Comparison of ENCODE assay signal across 8 cellular contexts in the genomic region with DNA sequence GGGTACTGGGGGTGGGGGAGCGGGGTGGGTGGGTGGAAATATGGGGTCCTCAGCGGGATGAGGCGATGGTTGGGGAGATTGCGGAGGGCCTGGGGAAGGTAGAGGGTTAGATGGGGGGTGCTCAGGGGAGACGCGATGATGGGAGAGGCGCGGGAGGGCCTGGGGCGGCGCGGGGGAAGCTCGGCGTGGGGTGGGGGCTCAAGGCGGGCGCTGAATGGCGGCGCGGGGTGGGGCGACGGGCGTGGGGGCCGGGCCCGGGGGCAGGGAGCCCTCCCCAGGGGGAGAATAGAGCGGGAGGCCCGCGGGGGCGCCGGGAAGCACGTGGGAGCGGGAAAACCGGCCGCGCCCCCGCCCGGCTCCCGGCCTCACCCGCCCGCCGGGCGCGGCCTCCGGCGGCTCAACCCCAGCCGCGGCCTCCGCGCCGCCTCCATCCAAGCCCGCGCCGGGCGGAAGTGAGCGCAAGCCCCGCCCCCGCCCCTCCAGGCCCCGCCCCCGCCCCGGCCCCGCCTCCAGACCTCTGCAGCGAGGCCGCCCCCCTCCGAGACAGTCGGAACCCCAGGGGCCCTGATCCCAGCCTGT. TPM values are rescaled to one million over a fixed set of nuclear protein-coding genes. Genes with fewer than 3 reads are reported as not detected.
DNase-seq lines count a peak whose midpoint lies in the region; ATAC-seq and TF ChIP-seq lines count a peak whose summit lies in the region.

A gene with protein sequence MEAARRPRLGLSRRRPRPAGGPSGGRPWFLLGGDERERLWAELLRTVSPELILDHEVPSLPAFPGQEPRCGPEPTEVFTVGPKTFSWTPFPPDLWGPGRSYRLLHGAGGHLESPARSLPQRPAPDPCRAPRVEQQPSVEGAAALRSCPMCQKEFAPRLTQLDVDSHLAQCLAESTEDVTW (minus strand): TSS at position 454 of the 579 bp plus-strand sequence. CDS start 23 bp downstream, at position 431.

- peaks cover 29% of the 10 kb centered on the region for H3K4me1 Mint-ChIP-seq in activated CD8-positive, alpha-beta memory T cell treated with anti-CD3 and anti-CD28 coated beads, Interleukin-2, amount 10 ng/mL, durations not matched to agents 7 days and 5 days

- H3K27ac Mint-ChIP-seq in activated CD8-positive, alpha-beta memory T cell treated with anti-CD3 and anti-CD28 coated beads, Interleukin-2, amount 10 ng/mL, durations not matched to agents 7 days and 5 days: peak within 1 kb of the TSS; percentile 89

- no peaks in the 10 kb centered on the region for H3K9me3 ChIP-seq in mucosa of stomach (ENCODE audit: control insufficient read depth, low read length)

- H3K4me3 ChIP-seq in epithelial cell of proximal tubule (ENCODE audit: low read depth, low read length): peak within 1 kb of the TSS; percentile 75
- H3K4me3 ChIP-seq in mucosa of stomach (ENCODE audit: low read length): peak within 1 kb of the TSS; percentile 36

- H3K4me3 Mint-ChIP-seq in activated CD8-positive, alpha-beta memory T cell treated with anti-CD3 and anti-CD28 coated beads, Interleukin-2, amount 10 ng/mL, durations not matched to agents 7 days and 5 days: peak within 1 kb of the TSS; percentile 73

- CTCF ChIA-PET in activated CD8-positive, alpha-beta memory T cell treated with anti-CD3 and anti-CD28 coated beads, Interleukin-2, amount 10 ng/mL, durations not matched to agents 7 days and 5 days (lab: Charles Lee): interaction anchor here (0.7 to 8.0 kb wide), 41 partner anchors 9 to 391 kb away, joined by 3 to 217 read pairs (median 6); a partner anchor contains a TSS

- no peaks in the 10 kb centered on the region for H3K9me3 Mint-ChIP-seq in activated CD8-positive, alpha-beta memory T cell treated with anti-CD3 and anti-CD28 coated beads, Interleukin-2, amount 10 ng/mL, durations not matched to agents 7 days and 5 days (ENCODE audit: low read depth)

- no peak for TF ChIP-seq CTCF in epithelial cell of proximal tubule (conservative IDR thresholded peaks at IDR 0.05; ENCODE audit: low read depth, low read length)

- peak; percentile 64 for DNase-seq in activated T-cell treated with anti-CD3 and anti-CD28 coated beads for 1 hour (ENCODE audit: low read depth)
- DNase-seq in activated T-cell treated with anti-CD3 and anti-CD28 coated beads, Interleukin-2, amount 50 U/mL, for 1 hour: no peak
- peak; percentile 50 for DNase-seq in NCI-H1105 (lab: John Stamatoyannopoulos, UW)
- no peak for DNase-seq in activated CD8-positive, alpha-beta memory T cell treated with anti-CD3 and anti-CD28 coated beads, Interleukin-2, amount 10 ng/mL, durations not matched to agents 7 days and 5 days
- DNase-seq in epithelial cell of proximal tubule (ENCODE audit: low read depth): no peak
- DNase-seq in stimulated activated naive CD8-positive, alpha-beta T cell treated with anti-CD3 and anti-CD28 coated beads, Interleukin-15, Interleukin-2, amounts not matched to agents 100 U/mL and 50 U/mL, for 24 hours: peak; percentile 74

- H3K9ac ChIP-seq in mucosa of stomach (ENCODE audit: low read length): peak within 1 kb of the TSS; percentile 81

- H3K36me3 ChIP-seq in mucosa of stomach (ENCODE audit: control insufficient read depth, insufficient read depth, low read length): no peaks in the 10 kb centered on the region

- ATAC-seq in HG02588 (IDR thresholded peaks at IDR 0.05; ENCODE audit: unreplicated experiment): peak; percentile 35
- ATAC-seq in activated CD8-positive, alpha-beta memory T cell treated with anti-CD3 and anti-CD28 coated beads, Interleukin-2, amount 10 ng/mL, durations not matched to agents 7 days and 5 days: peak; percentile 63
- peak; percentile 50 for ATAC-seq in stimulated activated naive CD8-positive, alpha-beta T cell treated with anti-CD3 and anti-CD28 coated beads, Interleukin-15, Interleukin-2, amounts not matched to agents 100 U/mL and 50 U/mL, for 24 hours

- H3K36me3 Mint-ChIP-seq in activated CD8-positive, alpha-beta memory T cell treated with anti-CD3 and anti-CD28 coated beads, Interleukin-2, amount 10 ng/mL, durations not matched to agents 7 days and 5 days: peaks cover 1% of the 10 kb centered on the region

- H3K27me3 Mint-ChIP-seq in activated CD8-positive, alpha-beta memory T cell treated with anti-CD3 and anti-CD28 coated beads, Interleukin-2, amount 10 ng/mL, durations not matched to agents 7 days and 5 days: no peaks in the 10 kb centered on the region

- no peaks in the 10 kb centered on the region for H3K27me3 ChIP-seq in mucosa of stomach (ENCODE audit: control insufficient read depth, insufficient read depth, low read length)

- peaks cover 66% of the 10 kb centered on the region for H3K4me1 ChIP-seq in mucosa of stomach (ENCODE audit: control insufficient read depth, insufficient read depth, low read length)

RNA-seq across cellular contexts. Expression of the gene that starts here (rescaled TPM):
- 10 to 100 TPM; 52.5 to 55.7 TPM for total RNA-seq in activated CD8-positive, alpha-beta memory T cell treated with anti-CD3 and anti-CD28 coated beads, Interleukin-2, amount 10 ng/mL, durations not matched to agents 7 days and 5 days
- 40.0 and 63.3 TPM in 2 replicates for total RNA-seq in epithelial cell of proximal tubule

Comparison
In these comparisons a context has a peak if more than half of its experiments do, and no peak if none do; other contexts are left out.
1. DNase-seq: peak in activated T-cell treated with anti-CD3 and anti-CD28 coated beads for 1 hour (single experiment), NCI-H1105 (single experiment) and stimulated activated naive CD8-positive, alpha-beta T cell treated with anti-CD3 and anti-CD28 coated beads, Interleukin-15, Interleukin-2, amounts not matched to agents 100 U/mL and 50 U/mL, for 24 hours (single experiment); none in activated T-cell treated with anti-CD3 and anti-CD28 coated beads, Interleukin-2, amount 50 U/mL, for 1 hour (single experiment), activated CD8-positive, alpha-beta memory T cell treated with anti-CD3 and anti-CD28 coated beads, Interleukin-2, amount 10 ng/mL, durations not matched to agents 7 days and 5 days (single experiment) and epithelial cell of proximal tubule (single experiment).
2. Peak in every context shown above with its lines, with median percentiles within 50 percentile points of each other: ATAC-seq.